Comparison of ENCODE assay signal across 1 cellular context in the genomic region with DNA sequence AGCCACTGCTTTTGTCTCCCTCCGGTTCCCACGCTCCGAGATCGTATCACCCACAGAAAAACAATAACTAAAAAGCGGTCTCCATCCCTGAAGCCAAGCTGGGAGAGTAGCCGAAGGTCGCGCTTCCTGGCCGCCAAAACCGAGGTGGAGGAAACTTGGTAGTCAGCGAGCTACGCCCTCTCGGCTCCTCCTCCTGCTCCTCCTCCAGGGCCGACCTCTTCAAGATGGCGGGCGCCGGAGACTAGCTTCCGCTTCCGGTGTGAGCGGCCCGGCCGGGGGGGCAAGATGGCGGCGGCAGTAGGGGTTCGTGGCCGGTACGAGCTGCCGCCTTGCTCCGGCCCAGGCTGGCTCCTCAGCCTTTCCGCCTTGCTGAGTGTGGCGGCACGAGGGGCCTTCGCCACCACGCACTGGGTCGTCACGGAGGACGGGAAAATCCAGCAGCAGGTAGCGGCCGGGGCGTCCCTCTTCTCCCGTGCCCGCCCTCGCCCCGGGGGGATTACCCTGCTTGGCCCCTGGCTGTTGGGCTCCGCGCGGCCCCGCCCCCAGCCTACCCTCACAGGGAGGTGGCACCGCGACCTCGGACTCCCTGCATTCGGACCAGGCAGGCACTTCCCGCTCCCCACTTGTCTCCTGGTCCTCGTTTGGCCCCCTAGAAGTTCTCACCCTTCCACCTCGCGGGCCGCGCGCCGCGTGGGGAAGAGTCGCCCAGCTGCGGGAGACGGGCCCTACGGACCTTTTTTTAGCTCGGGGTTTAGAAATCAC.
TF ChIP-seq lines count a peak whose summit lies in the region.

A gene with protein sequence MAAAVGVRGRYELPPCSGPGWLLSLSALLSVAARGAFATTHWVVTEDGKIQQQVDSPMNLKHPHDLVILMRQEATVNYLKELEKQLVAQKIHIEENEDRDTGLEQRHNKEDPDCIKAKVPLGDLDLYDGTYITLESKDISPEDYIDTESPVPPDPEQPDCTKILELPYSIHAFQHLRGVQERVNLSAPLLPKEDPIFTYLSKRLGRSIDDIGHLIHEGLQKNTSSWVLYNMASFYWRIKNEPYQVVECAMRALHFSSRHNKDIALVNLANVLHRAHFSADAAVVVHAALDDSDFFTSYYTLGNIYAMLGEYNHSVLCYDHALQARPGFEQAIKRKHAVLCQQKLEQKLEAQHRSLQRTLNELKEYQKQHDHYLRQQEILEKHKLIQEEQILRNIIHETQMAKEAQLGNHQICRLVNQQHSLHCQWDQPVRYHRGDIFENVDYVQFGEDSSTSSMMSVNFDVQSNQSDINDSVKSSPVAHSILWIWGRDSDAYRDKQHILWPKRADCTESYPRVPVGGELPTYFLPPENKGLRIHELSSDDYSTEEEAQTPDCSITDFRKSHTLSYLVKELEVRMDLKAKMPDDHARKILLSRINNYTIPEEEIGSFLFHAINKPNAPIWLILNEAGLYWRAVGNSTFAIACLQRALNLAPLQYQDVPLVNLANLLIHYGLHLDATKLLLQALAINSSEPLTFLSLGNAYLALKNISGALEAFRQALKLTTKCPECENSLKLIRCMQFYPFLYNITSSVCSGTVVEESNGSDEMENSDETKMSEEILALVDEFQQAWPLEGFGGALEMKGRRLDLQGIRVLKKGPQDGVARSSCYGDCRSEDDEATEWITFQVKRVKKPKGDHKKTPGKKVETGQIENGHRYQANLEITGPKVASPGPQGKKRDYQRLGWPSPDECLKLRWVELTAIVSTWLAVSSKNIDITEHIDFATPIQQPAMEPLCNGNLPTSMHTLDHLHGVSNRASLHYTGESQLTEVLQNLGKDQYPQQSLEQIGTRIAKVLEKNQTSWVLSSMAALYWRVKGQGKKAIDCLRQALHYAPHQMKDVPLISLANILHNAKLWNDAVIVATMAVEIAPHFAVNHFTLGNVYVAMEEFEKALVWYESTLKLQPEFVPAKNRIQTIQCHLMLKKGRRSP (plus strand): TSS at position 251 of the 762 bp plus-strand sequence. CDS start 35 bp downstream, at position 286.

TF ChIP-seq in HepG2, 621 proteins besides CTCF, POLR2A, EP300 and RAD21 (continued from another document and continues in another):
- TF ChIP-seq, protein P1, sequence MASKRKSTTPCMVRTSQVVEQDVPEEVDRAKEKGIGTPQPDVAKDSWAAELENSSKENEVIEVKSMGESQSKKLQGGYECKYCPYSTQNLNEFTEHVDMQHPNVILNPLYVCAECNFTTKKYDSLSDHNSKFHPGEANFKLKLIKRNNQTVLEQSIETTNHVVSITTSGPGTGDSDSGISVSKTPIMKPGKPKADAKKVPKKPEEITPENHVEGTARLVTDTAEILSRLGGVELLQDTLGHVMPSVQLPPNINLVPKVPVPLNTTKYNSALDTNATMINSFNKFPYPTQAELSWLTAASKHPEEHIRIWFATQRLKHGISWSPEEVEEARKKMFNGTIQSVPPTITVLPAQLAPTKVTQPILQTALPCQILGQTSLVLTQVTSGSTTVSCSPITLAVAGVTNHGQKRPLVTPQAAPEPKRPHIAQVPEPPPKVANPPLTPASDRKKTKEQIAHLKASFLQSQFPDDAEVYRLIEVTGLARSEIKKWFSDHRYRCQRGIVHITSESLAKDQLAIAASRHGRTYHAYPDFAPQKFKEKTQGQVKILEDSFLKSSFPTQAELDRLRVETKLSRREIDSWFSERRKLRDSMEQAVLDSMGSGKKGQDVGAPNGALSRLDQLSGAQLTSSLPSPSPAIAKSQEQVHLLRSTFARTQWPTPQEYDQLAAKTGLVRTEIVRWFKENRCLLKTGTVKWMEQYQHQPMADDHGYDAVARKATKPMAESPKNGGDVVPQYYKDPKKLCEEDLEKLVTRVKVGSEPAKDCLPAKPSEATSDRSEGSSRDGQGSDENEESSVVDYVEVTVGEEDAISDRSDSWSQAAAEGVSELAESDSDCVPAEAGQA (IDR thresholded peaks at IDR 0.05; ENCODE audit: low read depth) = peak; percentile 97
- TF ChIP-seq, protein P1 (CRISPR knock-in tag; IDR thresholded peaks at IDR 0.05; ENCODE audit: borderline replicate concordance) = no peak
- no peak for TF ChIP-seq SOX6 (IDR thresholded peaks at IDR 0.05)
- peak; percentile 71 for TF ChIP-seq SOX6 (CRISPR knock-in tag; IDR thresholded peaks at IDR 0.05)
- TF ChIP-seq POGZ (CRISPR knock-in tag; IDR thresholded peaks at IDR 0.05) = peak; percentile 94
- TF ChIP-seq ZNF430 (CRISPR knock-in tag; IDR thresholded peaks at IDR 0.05) = peak; percentile 61
- TF ChIP-seq TOPORS (CRISPR knock-in tag; IDR thresholded peaks at IDR 0.05) = no peak
- TF ChIP-seq, protein P2, sequence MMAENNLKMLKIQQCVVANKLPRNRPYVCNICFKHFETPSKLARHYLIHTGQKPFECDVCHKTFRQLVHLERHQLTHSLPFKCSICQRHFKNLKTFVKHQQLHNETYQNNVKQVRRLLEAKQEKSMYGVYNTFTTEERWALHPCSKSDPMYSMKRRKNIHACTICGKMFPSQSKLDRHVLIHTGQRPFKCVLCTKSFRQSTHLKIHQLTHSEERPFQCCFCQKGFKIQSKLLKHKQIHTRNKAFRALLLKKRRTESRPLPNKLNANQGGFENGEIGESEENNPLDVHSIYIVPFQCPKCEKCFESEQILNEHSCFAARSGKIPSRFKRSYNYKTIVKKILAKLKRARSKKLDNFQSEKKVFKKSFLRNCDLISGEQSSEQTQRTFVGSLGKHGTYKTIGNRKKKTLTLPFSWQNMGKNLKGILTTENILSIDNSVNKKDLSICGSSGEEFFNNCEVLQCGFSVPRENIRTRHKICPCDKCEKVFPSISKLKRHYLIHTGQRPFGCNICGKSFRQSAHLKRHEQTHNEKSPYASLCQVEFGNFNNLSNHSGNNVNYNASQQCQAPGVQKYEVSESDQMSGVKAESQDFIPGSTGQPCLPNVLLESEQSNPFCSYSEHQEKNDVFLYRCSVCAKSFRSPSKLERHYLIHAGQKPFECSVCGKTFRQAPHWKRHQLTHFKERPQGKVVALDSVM (CRISPR knock-in tag; IDR thresholded peaks at IDR 0.05) = 0 out of 2 replicates have a peak, but pooled peaks have one; percentile 1
- TF ChIP-seq TEAD3 (CRISPR knock-in tag; optimal IDR thresholded peaks at IDR 0.05; ENCODE audit: borderline replicate concordance) = no peak
- 0 out of 2 replicates have a peak, but pooled peaks have one; percentile 29 for TF ChIP-seq ZNF331 (CRISPR knock-in tag; IDR thresholded peaks at IDR 0.05)
- peak; percentile 45; the same call in 1 of the 2 replicates for TF ChIP-seq ZNF136 (CRISPR knock-in tag; IDR thresholded peaks at IDR 0.05; ENCODE audit: low read depth)
- peak; percentile 82 for TF ChIP-seq ZNF547 (CRISPR knock-in tag; IDR thresholded peaks at IDR 0.05)
- TF ChIP-seq, protein P3, sequence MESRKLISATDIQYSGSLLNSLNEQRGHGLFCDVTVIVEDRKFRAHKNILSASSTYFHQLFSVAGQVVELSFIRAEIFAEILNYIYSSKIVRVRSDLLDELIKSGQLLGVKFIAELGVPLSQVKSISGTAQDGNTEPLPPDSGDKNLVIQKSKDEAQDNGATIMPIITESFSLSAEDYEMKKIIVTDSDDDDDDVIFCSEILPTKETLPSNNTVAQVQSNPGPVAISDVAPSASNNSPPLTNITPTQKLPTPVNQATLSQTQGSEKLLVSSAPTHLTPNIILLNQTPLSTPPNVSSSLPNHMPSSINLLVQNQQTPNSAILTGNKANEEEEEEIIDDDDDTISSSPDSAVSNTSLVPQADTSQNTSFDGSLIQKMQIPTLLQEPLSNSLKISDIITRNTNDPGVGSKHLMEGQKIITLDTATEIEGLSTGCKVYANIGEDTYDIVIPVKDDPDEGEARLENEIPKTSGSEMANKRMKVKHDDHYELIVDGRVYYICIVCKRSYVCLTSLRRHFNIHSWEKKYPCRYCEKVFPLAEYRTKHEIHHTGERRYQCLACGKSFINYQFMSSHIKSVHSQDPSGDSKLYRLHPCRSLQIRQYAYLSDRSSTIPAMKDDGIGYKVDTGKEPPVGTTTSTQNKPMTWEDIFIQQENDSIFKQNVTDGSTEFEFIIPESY (CRISPR knock-in tag; IDR thresholded peaks at IDR 0.05) = no peak
- TF ChIP-seq ZNF205 (CRISPR knock-in tag; IDR thresholded peaks at IDR 0.05) = 0 out of 2 replicates have a peak, but pooled peaks have one; percentile 44
- no peak; the same call in 1 of the 2 replicates for TF ChIP-seq TOE1 (CRISPR knock-in tag; IDR thresholded peaks at IDR 0.05)
- TF ChIP-seq, protein P4, sequence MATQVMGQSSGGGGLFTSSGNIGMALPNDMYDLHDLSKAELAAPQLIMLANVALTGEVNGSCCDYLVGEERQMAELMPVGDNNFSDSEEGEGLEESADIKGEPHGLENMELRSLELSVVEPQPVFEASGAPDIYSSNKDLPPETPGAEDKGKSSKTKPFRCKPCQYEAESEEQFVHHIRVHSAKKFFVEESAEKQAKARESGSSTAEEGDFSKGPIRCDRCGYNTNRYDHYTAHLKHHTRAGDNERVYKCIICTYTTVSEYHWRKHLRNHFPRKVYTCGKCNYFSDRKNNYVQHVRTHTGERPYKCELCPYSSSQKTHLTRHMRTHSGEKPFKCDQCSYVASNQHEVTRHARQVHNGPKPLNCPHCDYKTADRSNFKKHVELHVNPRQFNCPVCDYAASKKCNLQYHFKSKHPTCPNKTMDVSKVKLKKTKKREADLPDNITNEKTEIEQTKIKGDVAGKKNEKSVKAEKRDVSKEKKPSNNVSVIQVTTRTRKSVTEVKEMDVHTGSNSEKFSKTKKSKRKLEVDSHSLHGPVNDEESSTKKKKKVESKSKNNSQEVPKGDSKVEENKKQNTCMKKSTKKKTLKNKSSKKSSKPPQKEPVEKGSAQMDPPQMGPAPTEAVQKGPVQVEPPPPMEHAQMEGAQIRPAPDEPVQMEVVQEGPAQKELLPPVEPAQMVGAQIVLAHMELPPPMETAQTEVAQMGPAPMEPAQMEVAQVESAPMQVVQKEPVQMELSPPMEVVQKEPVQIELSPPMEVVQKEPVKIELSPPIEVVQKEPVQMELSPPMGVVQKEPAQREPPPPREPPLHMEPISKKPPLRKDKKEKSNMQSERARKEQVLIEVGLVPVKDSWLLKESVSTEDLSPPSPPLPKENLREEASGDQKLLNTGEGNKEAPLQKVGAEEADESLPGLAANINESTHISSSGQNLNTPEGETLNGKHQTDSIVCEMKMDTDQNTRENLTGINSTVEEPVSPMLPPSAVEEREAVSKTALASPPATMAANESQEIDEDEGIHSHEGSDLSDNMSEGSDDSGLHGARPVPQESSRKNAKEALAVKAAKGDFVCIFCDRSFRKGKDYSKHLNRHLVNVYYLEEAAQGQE (IDR thresholded peaks at IDR 0.05; ENCODE audit: borderline replicate concordance in 1 of 2, low read depth in 1 of 2, low read length in 2 of 2) = peak in 1 of 2 experiments; percentile 18; a peak in 1 of 4 replicates
- peak; percentile 90 for TF ChIP-seq ZNF343 (CRISPR knock-in tag; IDR thresholded peaks at IDR 0.05)
- TF ChIP-seq ZNF766 (CRISPR knock-in tag; IDR thresholded peaks at IDR 0.05; ENCODE audit: borderline replicate concordance) = peak; percentile 87
- peak; percentile 69 for TF ChIP-seq SALL1 (CRISPR knock-in tag; IDR thresholded peaks at IDR 0.05)
- peak; percentile 95; the same call in 1 of the 2 replicates for TF ChIP-seq ZNF788 (CRISPR knock-in tag; IDR thresholded peaks at IDR 0.05; ENCODE audit: borderline replicate concordance)
- TF ChIP-seq ZNF776 (CRISPR knock-in tag; IDR thresholded peaks at IDR 0.05) = peak; percentile 92; the same call in 1 of the 2 replicates
- TF ChIP-seq ZMYM3 (CRISPR knock-in tag; IDR thresholded peaks at IDR 0.05) = 0 out of 2 replicates have a peak, but pooled peaks have one; percentile 44
- TF ChIP-seq SRSF1 (optimal IDR thresholded peaks at IDR 0.05; ENCODE audit: low read depth, low read length) = peak; percentile 92
- peak; percentile 93 for TF ChIP-seq ZFX (CRISPR knock-in tag; IDR thresholded peaks at IDR 0.05; ENCODE audit: low read depth)
- TF ChIP-seq NFRKB (IDR thresholded peaks at IDR 0.05) = peak; percentile 73; the same call in 1 of the 2 replicates
- TF ChIP-seq ZIK1 (CRISPR knock-in tag; IDR thresholded peaks at IDR 0.05; ENCODE audit: borderline replicate concordance, low read depth) = peak; percentile 73
- TF ChIP-seq ZNF839 (CRISPR knock-in tag; IDR thresholded peaks at IDR 0.05; ENCODE audit: borderline replicate concordance) = no peak
- no peak for TF ChIP-seq KLF9 (CRISPR knock-in tag; IDR thresholded peaks at IDR 0.05; ENCODE audit: low read depth)
- TF ChIP-seq KDM2A (CRISPR knock-in tag; IDR thresholded peaks at IDR 0.05; ENCODE audit: borderline replicate concordance, low read depth) = peak; percentile 95
- peak; percentile 76 for TF ChIP-seq SP4 (CRISPR knock-in tag; IDR thresholded peaks at IDR 0.05)
- TF ChIP-seq ZNF101 (CRISPR knock-in tag; IDR thresholded peaks at IDR 0.05; ENCODE audit: borderline replicate concordance, low read depth) = no peak
- peak; percentile 95; the same call in 1 of the 2 replicates for TF ChIP-seq PAWR (CRISPR knock-in tag; IDR thresholded peaks at IDR 0.05; ENCODE audit: borderline replicate concordance)
- peak; percentile 33 for TF ChIP-seq FOSL2 (CRISPR knock-in tag; IDR thresholded peaks at IDR 0.05)
- TF ChIP-seq, protein P5, sequence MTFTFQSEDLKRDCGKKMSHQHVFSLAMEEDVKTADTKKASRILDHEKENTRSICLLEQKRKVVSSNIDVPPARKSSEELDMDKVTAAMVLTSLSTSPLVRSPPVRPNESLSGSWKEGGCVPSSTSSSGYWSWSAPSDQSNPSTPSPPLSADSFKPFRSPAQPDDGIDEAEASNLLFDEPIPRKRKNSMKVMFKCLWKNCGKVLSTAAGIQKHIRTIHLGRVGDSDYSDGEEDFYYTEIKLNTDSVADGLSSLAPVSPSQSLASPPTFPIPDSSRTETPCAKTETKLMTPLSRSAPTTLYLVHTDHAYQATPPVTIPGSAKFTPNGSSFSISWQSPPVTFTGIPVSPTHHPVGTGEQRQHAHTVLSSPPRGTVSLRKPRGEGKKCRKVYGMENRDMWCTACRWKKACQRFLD (CRISPR knock-in tag; IDR thresholded peaks at IDR 0.05; ENCODE audit: borderline replicate concordance) = peak; percentile 54; the same call in 1 of the 2 replicates
- TF ChIP-seq ZBTB1 (CRISPR knock-in tag; IDR thresholded peaks at IDR 0.05; ENCODE audit: borderline replicate concordance) = no peak
- no peak for TF ChIP-seq RFX1 (IDR thresholded peaks at IDR 0.05)
- peak; percentile 95 for TF ChIP-seq ZNF563 (CRISPR knock-in tag; IDR thresholded peaks at IDR 0.05)
- peak; percentile 55 for TF ChIP-seq HNRNPLL (IDR thresholded peaks at IDR 0.05; ENCODE audit: low read depth, low read length, poor library complexity, severe bottlenecking)
